ENCODE assay signal across 1 cellular context in genomic region chr14:69151458-69152180, GRCh38.
TF ChIP-seq lines count a peak whose summit lies in the region.

No MANE protein-coding gene starts in this region.

TF ChIP-seq in SK-N-SH, 30 proteins besides CTCF, POLR2A, EP300 and RAD21 (continued from another document):
- no peak for TF ChIP-seq REST (IDR thresholded peaks at IDR 0.05; ENCODE audit: low read depth, low read length)
